ENCODE assay signal across 1 cellular context in genomic region chr2:219073413-219074129, GRCh38.
TF ChIP-seq lines count a peak whose summit lies in the region.

No MANE protein-coding gene starts in this region.

TF ChIP-seq in HepG2, 621 proteins besides CTCF, POLR2A, EP300 and RAD21 (continued from another document and continues in another):
- no peak for TF ChIP-seq ZNF512B (CRISPR knock-in tag; IDR thresholded peaks at IDR 0.05; ENCODE audit: borderline replicate concordance)
- TF ChIP-seq, protein P1, sequence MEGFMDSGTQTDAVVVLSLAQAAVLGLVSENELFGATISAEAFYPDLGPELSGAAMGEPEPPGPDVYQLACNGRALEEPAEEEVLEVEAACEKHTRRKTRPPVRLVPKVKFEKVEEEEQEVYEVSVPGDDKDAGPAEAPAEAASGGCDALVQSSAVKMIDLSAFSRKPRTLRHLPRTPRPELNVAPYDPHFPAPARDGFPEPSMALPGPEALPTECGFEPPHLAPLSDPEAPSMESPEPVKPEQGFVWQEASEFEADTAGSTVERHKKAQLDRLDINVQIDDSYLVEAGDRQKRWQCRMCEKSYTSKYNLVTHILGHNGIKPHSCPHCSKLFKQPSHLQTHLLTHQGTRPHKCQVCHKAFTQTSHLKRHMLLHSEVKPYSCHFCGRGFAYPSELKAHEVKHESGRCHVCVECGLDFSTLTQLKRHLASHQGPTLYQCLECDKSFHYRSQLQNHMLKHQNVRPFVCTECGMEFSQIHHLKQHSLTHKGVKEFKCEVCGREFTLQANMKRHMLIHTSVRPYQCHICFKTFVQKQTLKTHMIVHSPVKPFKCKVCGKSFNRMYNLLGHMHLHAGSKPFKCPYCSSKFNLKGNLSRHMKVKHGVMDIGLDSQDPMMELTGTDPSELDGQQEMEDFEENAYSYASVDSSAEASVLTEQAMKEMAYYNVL (CRISPR knock-in tag; IDR thresholded peaks at IDR 0.05; ENCODE audit: borderline replicate concordance), result no peak
- TF ChIP-seq U2AF1 (optimal IDR thresholded peaks at IDR 0.05; ENCODE audit: low read depth, low read length), result no peak
- no peak for TF ChIP-seq AFF4 (CRISPR knock-in tag; IDR thresholded peaks at IDR 0.05)
- TF ChIP-seq BCL6 (CRISPR knock-in tag; IDR thresholded peaks at IDR 0.05), result peak; percentile 72
- no peak for TF ChIP-seq TGIF2 (CRISPR knock-in tag; IDR thresholded peaks at IDR 0.05)
- TF ChIP-seq, protein P2, sequence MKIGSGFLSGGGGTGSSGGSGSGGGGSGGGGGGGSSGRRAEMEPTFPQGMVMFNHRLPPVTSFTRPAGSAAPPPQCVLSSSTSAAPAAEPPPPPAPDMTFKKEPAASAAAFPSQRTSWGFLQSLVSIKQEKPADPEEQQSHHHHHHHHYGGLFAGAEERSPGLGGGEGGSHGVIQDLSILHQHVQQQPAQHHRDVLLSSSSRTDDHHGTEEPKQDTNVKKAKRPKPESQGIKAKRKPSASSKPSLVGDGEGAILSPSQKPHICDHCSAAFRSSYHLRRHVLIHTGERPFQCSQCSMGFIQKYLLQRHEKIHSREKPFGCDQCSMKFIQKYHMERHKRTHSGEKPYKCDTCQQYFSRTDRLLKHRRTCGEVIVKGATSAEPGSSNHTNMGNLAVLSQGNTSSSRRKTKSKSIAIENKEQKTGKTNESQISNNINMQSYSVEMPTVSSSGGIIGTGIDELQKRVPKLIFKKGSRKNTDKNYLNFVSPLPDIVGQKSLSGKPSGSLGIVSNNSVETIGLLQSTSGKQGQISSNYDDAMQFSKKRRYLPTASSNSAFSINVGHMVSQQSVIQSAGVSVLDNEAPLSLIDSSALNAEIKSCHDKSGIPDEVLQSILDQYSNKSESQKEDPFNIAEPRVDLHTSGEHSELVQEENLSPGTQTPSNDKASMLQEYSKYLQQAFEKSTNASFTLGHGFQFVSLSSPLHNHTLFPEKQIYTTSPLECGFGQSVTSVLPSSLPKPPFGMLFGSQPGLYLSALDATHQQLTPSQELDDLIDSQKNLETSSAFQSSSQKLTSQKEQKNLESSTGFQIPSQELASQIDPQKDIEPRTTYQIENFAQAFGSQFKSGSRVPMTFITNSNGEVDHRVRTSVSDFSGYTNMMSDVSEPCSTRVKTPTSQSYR (CRISPR knock-in tag; IDR thresholded peaks at IDR 0.05; ENCODE audit: borderline replicate concordance), result no peak
- no peak for TF ChIP-seq AKAP8 (CRISPR knock-in tag; IDR thresholded peaks at IDR 0.05)
- no peak for TF ChIP-seq THYN1 (CRISPR knock-in tag; IDR thresholded peaks at IDR 0.05; ENCODE audit: borderline replicate concordance, low read depth)
- TF ChIP-seq ZNF124 (CRISPR knock-in tag; IDR thresholded peaks at IDR 0.05), result no peak
- TF ChIP-seq, protein P3, sequence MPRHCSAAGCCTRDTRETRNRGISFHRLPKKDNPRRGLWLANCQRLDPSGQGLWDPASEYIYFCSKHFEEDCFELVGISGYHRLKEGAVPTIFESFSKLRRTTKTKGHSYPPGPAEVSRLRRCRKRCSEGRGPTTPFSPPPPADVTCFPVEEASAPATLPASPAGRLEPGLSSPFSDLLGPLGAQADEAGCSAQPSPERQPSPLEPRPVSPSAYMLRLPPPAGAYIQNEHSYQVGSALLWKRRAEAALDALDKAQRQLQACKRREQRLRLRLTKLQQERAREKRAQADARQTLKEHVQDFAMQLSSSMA (CRISPR knock-in tag; IDR thresholded peaks at IDR 0.05), result no peak
- TF ChIP-seq PHF20 (CRISPR knock-in tag; IDR thresholded peaks at IDR 0.05), result no peak
- no peak for TF ChIP-seq ZBTB42 (CRISPR knock-in tag; IDR thresholded peaks at IDR 0.05)
- TF ChIP-seq STAG1 (CRISPR knock-in tag; IDR thresholded peaks at IDR 0.05), result peak; percentile 91
- TF ChIP-seq SOX13 (IDR thresholded peaks at IDR 0.05), result no peak
- peak in 1 of 2 experiments; percentile 28; a peak in 1 of 4 replicates for TF ChIP-seq SOX13 (CRISPR knock-in tag; conservative IDR thresholded peaks at IDR 0.05 in 1 of 2, IDR thresholded peaks at IDR 0.05 in 1 of 2)
- TF ChIP-seq, protein P4, sequence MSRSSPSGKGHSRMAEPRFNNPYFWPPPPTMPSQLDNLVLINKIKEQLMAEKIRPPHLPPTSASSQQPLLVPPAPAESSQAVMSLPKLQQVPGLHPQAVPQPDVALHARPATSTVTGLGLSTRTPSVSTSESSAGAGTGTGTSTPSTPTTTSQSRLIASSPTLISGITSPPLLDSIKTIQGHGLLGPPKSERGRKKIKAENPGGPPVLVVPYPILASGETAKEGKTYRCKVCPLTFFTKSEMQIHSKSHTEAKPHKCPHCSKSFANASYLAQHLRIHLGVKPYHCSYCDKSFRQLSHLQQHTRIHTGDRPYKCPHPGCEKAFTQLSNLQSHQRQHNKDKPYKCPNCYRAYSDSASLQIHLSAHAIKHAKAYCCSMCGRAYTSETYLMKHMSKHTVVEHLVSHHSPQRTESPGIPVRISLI (CRISPR knock-in tag; IDR thresholded peaks at IDR 0.05; ENCODE audit: borderline replicate concordance), result no peak
- TF ChIP-seq ZNF619 (CRISPR knock-in tag; IDR thresholded peaks at IDR 0.05), result 0 out of 2 replicates have a peak, but pooled peaks have one; percentile 49
- no peak for TF ChIP-seq ZNF644 (CRISPR knock-in tag; IDR thresholded peaks at IDR 0.05; ENCODE audit: low read depth)
- no peak for TF ChIP-seq HMG20B (CRISPR knock-in tag; conservative IDR thresholded peaks at IDR 0.05)
- TF ChIP-seq, protein P5, sequence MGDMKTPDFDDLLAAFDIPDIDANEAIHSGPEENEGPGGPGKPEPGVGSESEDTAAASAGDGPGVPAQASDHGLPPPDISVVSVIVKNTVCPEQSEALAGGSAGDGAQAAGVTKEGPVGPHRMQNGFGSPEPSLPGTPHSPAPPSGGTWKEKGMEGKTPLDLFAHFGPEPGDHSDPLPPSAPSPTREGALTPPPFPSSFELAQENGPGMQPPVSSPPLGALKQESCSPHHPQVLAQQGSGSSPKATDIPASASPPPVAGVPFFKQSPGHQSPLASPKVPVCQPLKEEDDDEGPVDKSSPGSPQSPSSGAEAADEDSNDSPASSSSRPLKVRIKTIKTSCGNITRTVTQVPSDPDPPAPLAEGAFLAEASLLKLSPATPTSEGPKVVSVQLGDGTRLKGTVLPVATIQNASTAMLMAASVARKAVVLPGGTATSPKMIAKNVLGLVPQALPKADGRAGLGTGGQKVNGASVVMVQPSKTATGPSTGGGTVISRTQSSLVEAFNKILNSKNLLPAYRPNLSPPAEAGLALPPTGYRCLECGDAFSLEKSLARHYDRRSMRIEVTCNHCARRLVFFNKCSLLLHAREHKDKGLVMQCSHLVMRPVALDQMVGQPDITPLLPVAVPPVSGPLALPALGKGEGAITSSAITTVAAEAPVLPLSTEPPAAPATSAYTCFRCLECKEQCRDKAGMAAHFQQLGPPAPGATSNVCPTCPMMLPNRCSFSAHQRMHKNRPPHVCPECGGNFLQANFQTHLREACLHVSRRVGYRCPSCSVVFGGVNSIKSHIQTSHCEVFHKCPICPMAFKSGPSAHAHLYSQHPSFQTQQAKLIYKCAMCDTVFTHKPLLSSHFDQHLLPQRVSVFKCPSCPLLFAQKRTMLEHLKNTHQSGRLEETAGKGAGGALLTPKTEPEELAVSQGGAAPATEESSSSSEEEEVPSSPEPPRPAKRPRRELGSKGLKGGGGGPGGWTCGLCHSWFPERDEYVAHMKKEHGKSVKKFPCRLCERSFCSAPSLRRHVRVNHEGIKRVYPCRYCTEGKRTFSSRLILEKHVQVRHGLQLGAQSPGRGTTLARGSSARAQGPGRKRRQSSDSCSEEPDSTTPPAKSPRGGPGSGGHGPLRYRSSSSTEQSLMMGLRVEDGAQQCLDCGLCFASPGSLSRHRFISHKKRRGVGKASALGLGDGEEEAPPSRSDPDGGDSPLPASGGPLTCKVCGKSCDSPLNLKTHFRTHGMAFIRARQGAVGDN (CRISPR knock-in tag; IDR thresholded peaks at IDR 0.05), result peak; percentile 33; the same call in 1 of the 2 replicates
- TF ChIP-seq NR2F6 (IDR thresholded peaks at IDR 0.05), result no peak
- no peak for TF ChIP-seq NR2F6 (CRISPR knock-in tag; IDR thresholded peaks at IDR 0.05)
- TF ChIP-seq SRY (CRISPR knock-in tag; IDR thresholded peaks at IDR 0.05), result no peak
- TF ChIP-seq ZNF34 (CRISPR knock-in tag; IDR thresholded peaks at IDR 0.05; ENCODE audit: borderline replicate concordance), result no peak
- no peak for TF ChIP-seq MBD4 (IDR thresholded peaks at IDR 0.05; ENCODE audit: borderline replicate concordance, low read length)
- 0 out of 2 replicates have a peak, but pooled peaks have one; percentile 33 for TF ChIP-seq MED1 (CRISPR knock-in tag; IDR thresholded peaks at IDR 0.05)
- TF ChIP-seq ZNF891 (CRISPR knock-in tag; IDR thresholded peaks at IDR 0.05), result no peak
- peak; percentile 28; the same call in 1 of the 2 replicates for TF ChIP-seq SALL1 (CRISPR knock-in tag; IDR thresholded peaks at IDR 0.05)
- TF ChIP-seq SKI (IDR thresholded peaks at IDR 0.05; ENCODE audit: partially characterized antibody), result no peak
- TF ChIP-seq SIX1 (CRISPR knock-in tag; IDR thresholded peaks at IDR 0.05; ENCODE audit: borderline replicate concordance), result no peak
- TF ChIP-seq XRCC5 (optimal IDR thresholded peaks at IDR 0.05; ENCODE audit: low read length), result peak; percentile 61
- TF ChIP-seq SATB2 (CRISPR knock-in tag; IDR thresholded peaks at IDR 0.05), result no peak
- no peak for TF ChIP-seq IKZF4 (CRISPR knock-in tag; IDR thresholded peaks at IDR 0.05; ENCODE audit: borderline replicate concordance, low read depth, not compliant biosample characterization)
- no peak for TF ChIP-seq ZNF678 (CRISPR knock-in tag; IDR thresholded peaks at IDR 0.05)
- TF ChIP-seq ZFY (CRISPR knock-in tag; IDR thresholded peaks at IDR 0.05), result peak; percentile 59; the same call in 1 of the 2 replicates
- no peak for TF ChIP-seq MYC (CRISPR knock-in tag; IDR thresholded peaks at IDR 0.05; ENCODE audit: borderline replicate concordance)
- no peak for TF ChIP-seq SOX6 (IDR thresholded peaks at IDR 0.05)
- peak; percentile 57 for TF ChIP-seq SOX6 (CRISPR knock-in tag; IDR thresholded peaks at IDR 0.05)
- TF ChIP-seq KDM2A (CRISPR knock-in tag; IDR thresholded peaks at IDR 0.05; ENCODE audit: borderline replicate concordance, low read depth), result peak; percentile 51; the same call in 1 of the 2 replicates
- peak; percentile 19; the same call in 1 of the 2 replicates for TF ChIP-seq BHLHE40 (IDR thresholded peaks at IDR 0.05; ENCODE audit: low read length)
- TF ChIP-seq TBP (CRISPR knock-in tag; IDR thresholded peaks at IDR 0.05), result no peak
- TF ChIP-seq BCL3 (CRISPR knock-in tag; IDR thresholded peaks at IDR 0.05), result no peak; the same call in 1 of the 2 replicates
- 0 out of 2 replicates have a peak, but pooled peaks have one; percentile 25 for TF ChIP-seq ZNF451 (CRISPR knock-in tag; IDR thresholded peaks at IDR 0.05)
- TF ChIP-seq, protein P6, sequence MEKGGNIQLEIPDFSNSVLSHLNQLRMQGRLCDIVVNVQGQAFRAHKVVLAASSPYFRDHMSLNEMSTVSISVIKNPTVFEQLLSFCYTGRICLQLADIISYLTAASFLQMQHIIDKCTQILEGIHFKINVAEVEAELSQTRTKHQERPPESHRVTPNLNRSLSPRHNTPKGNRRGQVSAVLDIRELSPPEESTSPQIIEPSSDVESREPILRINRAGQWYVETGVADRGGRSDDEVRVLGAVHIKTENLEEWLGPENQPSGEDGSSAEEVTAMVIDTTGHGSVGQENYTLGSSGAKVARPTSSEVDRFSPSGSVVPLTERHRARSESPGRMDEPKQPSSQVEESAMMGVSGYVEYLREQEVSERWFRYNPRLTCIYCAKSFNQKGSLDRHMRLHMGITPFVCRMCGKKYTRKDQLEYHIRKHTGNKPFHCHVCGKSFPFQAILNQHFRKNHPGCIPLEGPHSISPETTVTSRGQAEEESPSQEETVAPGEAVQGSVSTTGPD (CRISPR knock-in tag; IDR thresholded peaks at IDR 0.05), result no peak
